1 cellular context compared by ENCODE assay signal in the genomic region with DNA sequence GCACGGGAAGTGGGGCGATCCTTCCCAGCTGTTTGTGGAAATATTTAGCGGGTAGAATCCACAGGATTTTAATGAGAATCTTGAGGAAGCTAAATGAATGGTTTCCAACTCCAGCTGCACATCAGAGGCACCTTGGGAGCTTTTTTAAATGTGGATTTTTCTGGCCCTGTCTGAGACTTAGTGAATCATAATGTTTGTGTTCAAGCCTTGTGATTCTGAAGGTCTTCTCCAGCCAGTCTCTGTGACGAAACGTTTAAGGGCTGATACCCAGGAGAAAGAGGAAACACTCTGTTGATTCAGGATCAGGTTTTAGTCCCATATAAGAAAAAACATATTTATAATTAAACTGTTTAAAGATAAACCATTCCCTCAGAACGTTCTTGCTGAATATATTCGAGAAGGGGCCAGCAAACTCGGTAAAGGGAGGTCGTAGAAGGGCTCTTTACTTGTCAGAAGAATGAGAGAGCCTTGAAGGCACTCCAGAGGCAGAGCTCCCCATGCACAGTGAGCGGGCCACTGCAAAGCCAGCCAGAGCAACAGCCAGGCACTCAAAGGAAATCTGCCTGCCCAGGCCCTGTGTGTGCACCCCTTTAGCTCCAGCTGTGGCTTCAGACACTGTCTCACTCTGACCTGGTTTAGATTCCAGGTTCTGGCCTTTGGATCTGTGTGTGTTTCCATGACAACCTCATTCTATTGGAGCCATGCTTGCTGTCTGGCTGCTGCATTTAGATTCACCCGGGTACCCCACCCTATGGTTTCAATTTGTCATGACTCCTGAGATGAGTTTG.
A peak's percentile ranks its signal among the peaks of the same experiment; 100 is the strongest.
TF ChIP-seq lines count a peak whose summit lies in the region.

No MANE protein-coding gene starts in this region.

TF ChIP-seq in K562, 482 proteins besides CTCF, POLR2A, EP300 and RAD21 (continued from another document):
- TF ChIP-seq MLLT1 (IDR thresholded peaks at IDR 0.05) = no peak
- TF ChIP-seq HDAC8 (tag; IDR thresholded peaks at IDR 0.05) = no peak
- TF ChIP-seq ZNF583 (CRISPR knock-in tag; IDR thresholded peaks at IDR 0.05) = no peak
- peak; percentile 61 for TF ChIP-seq RFX1 (IDR thresholded peaks at IDR 0.05)
